In genomic region chr12:124525455-124525854, GRCh38 we compare ENCODE assay signal across 15 cellular contexts. TPM values are rescaled to one million over a fixed set of nuclear protein-coding genes. Genes with fewer than 3 reads are reported as not detected.
DNase-seq lines count a peak whose midpoint lies in the region; ATAC-seq and TF ChIP-seq lines count a peak whose summit lies in the region.
"Had no signal": no experiment of that assay in that cellular context is flagged by ENCODE, and none has a peak within 500 bp of the region (broad histone marks: within the 10 kb centered on the region; RNA-seq: fewer than 3 reads in every experiment).

No MANE protein-coding gene starts in this region.

- H3K27ac ChIP-seq in gastrocnemius medialis = peak overlapping the region in 3 of 4 donors; percentile 54 to 62 (median 61)

- ATAC-seq in SK-N-SH treated with all-trans-retinoic acid at 6 μM for 48 hours (no peak; the same call in 2 of the 3 replicates), gastrocnemius medialis (peak; percentile 70 to 75), GM21717 (IDR thresholded peaks at IDR 0.05; ENCODE audit: unreplicated experiment) (no peak), HG03045 (IDR thresholded peaks at IDR 0.05; ENCODE audit: unreplicated experiment) (no peak), GM21786 (IDR thresholded peaks at IDR 0.05; ENCODE audit: unreplicated experiment) (no peak), HG02973 (IDR thresholded peaks at IDR 0.05; ENCODE audit: unreplicated experiment) (no peak)
- ATAC-seq: CD8-positive, alpha-beta T cell had no signal

- no peak overlapping the region for H3K4me3 ChIP-seq in gastrocnemius medialis
- H3K4me3 ChIP-seq: stomach had no signal

- TF ChIP-seq POLR2A in gastrocnemius medialis (IDR thresholded peaks at IDR 0.05) = no peak

- DNase-seq in EH (ENCODE audit: low read depth) (peak; percentile 56), globus pallidus (ENCODE audit: low spot score) (peak; percentile 57), gastrocnemius medialis (peak; percentile 66 to 84)
- DNase-seq: activated T-cell treated with anti-CD3 and anti-CD28 coated beads, Interleukin-2, amount 50 U/mL, for 24 hours; amniotic stem cell; CD8-positive, alpha-beta T cell; naive B cell; NCI-H2029; right cardiac atrium; stomach had no signal

- in situ Hi-C loops in gastrocnemius medialis (cut with MboI; ENCODE audit: low sequenced_read_pairs in 4 of 4) = no loop called here

- peaks cover 38 to 41% of the 10 kb centered on the region in 2 donors for H3K4me1 ChIP-seq in gastrocnemius medialis

- no peaks in the 10 kb centered on the region for H3K36me3 ChIP-seq in gastrocnemius medialis

- H3K27me3 ChIP-seq in gastrocnemius medialis = no peaks in the 10 kb centered on the region
- H3K27me3 ChIP-seq: stomach had no signal

- intact Hi-C loops in gastrocnemius medialis (cut with DNase I; ENCODE audit: low total_unique reads) = no loop called here

- no peaks in the 10 kb centered on the region for H3K9me3 ChIP-seq in gastrocnemius medialis
- H3K9me3 ChIP-seq: stomach had no signal

- no peak for TF ChIP-seq CTCF in gastrocnemius medialis (IDR thresholded peaks at IDR 0.05 in 4 of 5, conservative IDR thresholded peaks at IDR 0.05 in 1 of 5)

TF ChIP-seq in SK-N-SH treated with all-trans-retinoic acid at 6 μM for 48 hours, 23 proteins besides CTCF, POLR2A, EP300 and RAD21:
- TF ChIP-seq, protein P1, sequence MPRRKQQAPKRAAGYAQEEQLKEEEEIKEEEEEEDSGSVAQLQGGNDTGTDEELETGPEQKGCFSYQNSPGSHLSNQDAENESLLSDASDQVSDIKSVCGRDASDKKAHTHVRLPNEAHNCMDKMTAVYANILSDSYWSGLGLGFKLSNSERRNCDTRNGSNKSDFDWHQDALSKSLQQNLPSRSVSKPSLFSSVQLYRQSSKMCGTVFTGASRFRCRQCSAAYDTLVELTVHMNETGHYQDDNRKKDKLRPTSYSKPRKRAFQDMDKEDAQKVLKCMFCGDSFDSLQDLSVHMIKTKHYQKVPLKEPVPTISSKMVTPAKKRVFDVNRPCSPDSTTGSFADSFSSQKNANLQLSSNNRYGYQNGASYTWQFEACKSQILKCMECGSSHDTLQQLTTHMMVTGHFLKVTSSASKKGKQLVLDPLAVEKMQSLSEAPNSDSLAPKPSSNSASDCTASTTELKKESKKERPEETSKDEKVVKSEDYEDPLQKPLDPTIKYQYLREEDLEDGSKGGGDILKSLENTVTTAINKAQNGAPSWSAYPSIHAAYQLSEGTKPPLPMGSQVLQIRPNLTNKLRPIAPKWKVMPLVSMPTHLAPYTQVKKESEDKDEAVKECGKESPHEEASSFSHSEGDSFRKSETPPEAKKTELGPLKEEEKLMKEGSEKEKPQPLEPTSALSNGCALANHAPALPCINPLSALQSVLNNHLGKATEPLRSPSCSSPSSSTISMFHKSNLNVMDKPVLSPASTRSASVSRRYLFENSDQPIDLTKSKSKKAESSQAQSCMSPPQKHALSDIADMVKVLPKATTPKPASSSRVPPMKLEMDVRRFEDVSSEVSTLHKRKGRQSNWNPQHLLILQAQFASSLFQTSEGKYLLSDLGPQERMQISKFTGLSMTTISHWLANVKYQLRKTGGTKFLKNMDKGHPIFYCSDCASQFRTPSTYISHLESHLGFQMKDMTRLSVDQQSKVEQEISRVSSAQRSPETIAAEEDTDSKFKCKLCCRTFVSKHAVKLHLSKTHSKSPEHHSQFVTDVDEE (CRISPR knock-in tag; IDR thresholded peaks at IDR 0.05) = no peak
- peak; percentile 21; the same call in 1 of the 2 replicates for TF ChIP-seq TCF4 (CRISPR knock-in tag; IDR thresholded peaks at IDR 0.05; ENCODE audit: borderline replicate concordance)
- TF ChIP-seq PATZ1 (CRISPR knock-in tag; IDR thresholded peaks at IDR 0.05; ENCODE audit: borderline replicate concordance) = no peak
TF ChIP-seq in SK-N-SH treated with all-trans-retinoic acid at 6 μM for 48 hours: peak in this region for 1.

RNA-seq across cellular contexts. Expression of gene NCOR2, which starts 42.0 kb away (rescaled TPM):
- total RNA-seq in gastrocnemius medialis = 100 to 1,000 TPM in 2 of 4 donors, 10 to 100 TPM in 2; 37.7 to 123 (median 105) TPM

Comparison
In these comparisons a context has a peak if more than half of its experiments do, and no peak if none do; other contexts are left out.
1. ATAC-seq: peak in gastrocnemius medialis (2 of 2); none in SK-N-SH treated with all-trans-retinoic acid at 6 μM for 48 hours (single experiment), GM21717 (single experiment), HG03045 (single experiment), GM21786 (single experiment) and HG02973 (single experiment).
2. Peak in every context shown above with its lines, with median percentiles within 50 percentile points of each other: DNase-seq.